1 cellular context compared by ENCODE assay signal in genomic region chr12:31355747-31356107, GRCh38.
TF ChIP-seq lines count a peak whose summit lies in the region.

No MANE protein-coding gene starts in this region.

TF ChIP-seq in HepG2, 621 proteins besides CTCF, POLR2A, EP300 and RAD21 (continued from another document and continues in another):
- TF ChIP-seq STAT6 (CRISPR knock-in tag; IDR thresholded peaks at IDR 0.05; ENCODE audit: borderline replicate concordance) (no peak), HMGA1 (CRISPR knock-in tag; conservative IDR thresholded peaks at IDR 0.05) (no peak), KLF13 (CRISPR knock-in tag; IDR thresholded peaks at IDR 0.05) (no peak), TARDBP (CRISPR knock-in tag; IDR thresholded peaks at IDR 0.05) (peak; percentile 17; the same call in 1 of the 2 replicates), TCF7L2 (IDR thresholded peaks at IDR 0.05; ENCODE audit: low read depth, low read length) (no peak), YEATS4 (CRISPR knock-in tag; IDR thresholded peaks at IDR 0.05; ENCODE audit: borderline replicate concordance) (peak; percentile 4; the same call in 1 of the 2 replicates), ZNF232 (CRISPR knock-in tag; IDR thresholded peaks at IDR 0.05; ENCODE audit: borderline replicate concordance) (no peak), ZFP36 (IDR thresholded peaks at IDR 0.05; ENCODE audit: borderline replicate concordance, low read depth, low read length, partially characterized antibody) (no peak), ZFX (CRISPR knock-in tag; IDR thresholded peaks at IDR 0.05; ENCODE audit: low read depth) (no peak), ZNF547 (CRISPR knock-in tag; IDR thresholded peaks at IDR 0.05) (no peak), TCF12 (IDR thresholded peaks at IDR 0.05) (no peak), TCF12 (CRISPR knock-in tag; IDR thresholded peaks at IDR 0.05) (no peak), TCF7 (IDR thresholded peaks at IDR 0.05; ENCODE audit: low read depth) (no peak; the same call in 1 of the 2 replicates), PRDM4 (CRISPR knock-in tag; IDR thresholded peaks at IDR 0.05; ENCODE audit: borderline replicate concordance) (no peak), SIX1 (CRISPR knock-in tag; IDR thresholded peaks at IDR 0.05; ENCODE audit: borderline replicate concordance) (no peak), DNMT1 (CRISPR knock-in tag; IDR thresholded peaks at IDR 0.05) (no peak), KDM3A (CRISPR knock-in tag; IDR thresholded peaks at IDR 0.05; ENCODE audit: low read depth) (no peak), MEIS2 (CRISPR knock-in tag; IDR thresholded peaks at IDR 0.05) (no peak), KDM2A (CRISPR knock-in tag; IDR thresholded peaks at IDR 0.05; ENCODE audit: borderline replicate concordance, low read depth) (no peak), ZNF460 (CRISPR knock-in tag; IDR thresholded peaks at IDR 0.05; ENCODE audit: borderline replicate concordance) (no peak), ZSCAN5A (CRISPR knock-in tag; IDR thresholded peaks at IDR 0.05; ENCODE audit: borderline replicate concordance) (no peak), ZBTB8A (CRISPR knock-in tag; IDR thresholded peaks at IDR 0.05; ENCODE audit: borderline replicate concordance, low read depth) (no peak), CENPX (CRISPR knock-in tag; IDR thresholded peaks at IDR 0.05) (no peak), CHD4 (IDR thresholded peaks at IDR 0.05; ENCODE audit: borderline replicate concordance, low read length) (no peak), ATM (IDR thresholded peaks at IDR 0.05; ENCODE audit: borderline replicate concordance) (no peak), PHF5A (CRISPR knock-in tag; IDR thresholded peaks at IDR 0.05; ENCODE audit: low read depth, unreplicated experiment) (peak; percentile 2), MLX (CRISPR knock-in tag; IDR thresholded peaks at IDR 0.05) (no peak), ZNF556 (CRISPR knock-in tag; IDR thresholded peaks at IDR 0.05; ENCODE audit: borderline replicate concordance) (no peak), JARID2 (CRISPR knock-in tag; IDR thresholded peaks at IDR 0.05; ENCODE audit: insufficient replicate concordance) (no peak), TEAD2 (CRISPR knock-in tag; IDR thresholded peaks at IDR 0.05) (no peak), ZNF546 (CRISPR knock-in tag; conservative IDR thresholded peaks at IDR 0.05) (no peak), ZNF281 (CRISPR knock-in tag; IDR thresholded peaks at IDR 0.05; ENCODE audit: borderline replicate concordance) (no peak), TRAFD1 (CRISPR knock-in tag; IDR thresholded peaks at IDR 0.05; ENCODE audit: borderline replicate concordance) (no peak), ZNF382 (CRISPR knock-in tag; IDR thresholded peaks at IDR 0.05; ENCODE audit: borderline replicate concordance) (no peak), MIXL1 (CRISPR knock-in tag; IDR thresholded peaks at IDR 0.05) (0 out of 2 replicates have a peak, but pooled peaks have one; percentile 3)
- TF ChIP-seq, protein P1, sequence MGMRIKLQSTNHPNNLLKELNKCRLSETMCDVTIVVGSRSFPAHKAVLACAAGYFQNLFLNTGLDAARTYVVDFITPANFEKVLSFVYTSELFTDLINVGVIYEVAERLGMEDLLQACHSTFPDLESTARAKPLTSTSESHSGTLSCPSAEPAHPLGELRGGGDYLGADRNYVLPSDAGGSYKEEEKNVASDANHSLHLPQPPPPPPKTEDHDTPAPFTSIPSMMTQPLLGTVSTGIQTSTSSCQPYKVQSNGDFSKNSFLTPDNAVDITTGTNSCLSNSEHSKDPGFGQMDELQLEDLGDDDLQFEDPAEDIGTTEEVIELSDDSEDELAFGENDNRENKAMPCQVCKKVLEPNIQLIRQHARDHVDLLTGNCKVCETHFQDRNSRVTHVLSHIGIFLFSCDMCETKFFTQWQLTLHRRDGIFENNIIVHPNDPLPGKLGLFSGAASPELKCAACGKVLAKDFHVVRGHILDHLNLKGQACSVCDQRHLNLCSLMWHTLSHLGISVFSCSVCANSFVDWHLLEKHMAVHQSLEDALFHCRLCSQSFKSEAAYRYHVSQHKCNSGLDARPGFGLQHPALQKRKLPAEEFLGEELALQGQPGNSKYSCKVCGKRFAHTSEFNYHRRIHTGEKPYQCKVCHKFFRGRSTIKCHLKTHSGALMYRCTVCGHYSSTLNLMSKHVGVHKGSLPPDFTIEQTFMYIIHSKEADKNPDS (CRISPR knock-in tag; IDR thresholded peaks at IDR 0.05) = no peak
- TF ChIP-seq, protein P2, sequence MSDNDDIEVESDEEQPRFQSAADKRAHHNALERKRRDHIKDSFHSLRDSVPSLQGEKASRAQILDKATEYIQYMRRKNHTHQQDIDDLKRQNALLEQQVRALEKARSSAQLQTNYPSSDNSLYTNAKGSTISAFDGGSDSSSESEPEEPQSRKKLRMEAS (IDR thresholded peaks at IDR 0.05) = 0 out of 2 replicates have a peak, but pooled peaks have one; percentile 3
- TF ChIP-seq, protein P3, sequence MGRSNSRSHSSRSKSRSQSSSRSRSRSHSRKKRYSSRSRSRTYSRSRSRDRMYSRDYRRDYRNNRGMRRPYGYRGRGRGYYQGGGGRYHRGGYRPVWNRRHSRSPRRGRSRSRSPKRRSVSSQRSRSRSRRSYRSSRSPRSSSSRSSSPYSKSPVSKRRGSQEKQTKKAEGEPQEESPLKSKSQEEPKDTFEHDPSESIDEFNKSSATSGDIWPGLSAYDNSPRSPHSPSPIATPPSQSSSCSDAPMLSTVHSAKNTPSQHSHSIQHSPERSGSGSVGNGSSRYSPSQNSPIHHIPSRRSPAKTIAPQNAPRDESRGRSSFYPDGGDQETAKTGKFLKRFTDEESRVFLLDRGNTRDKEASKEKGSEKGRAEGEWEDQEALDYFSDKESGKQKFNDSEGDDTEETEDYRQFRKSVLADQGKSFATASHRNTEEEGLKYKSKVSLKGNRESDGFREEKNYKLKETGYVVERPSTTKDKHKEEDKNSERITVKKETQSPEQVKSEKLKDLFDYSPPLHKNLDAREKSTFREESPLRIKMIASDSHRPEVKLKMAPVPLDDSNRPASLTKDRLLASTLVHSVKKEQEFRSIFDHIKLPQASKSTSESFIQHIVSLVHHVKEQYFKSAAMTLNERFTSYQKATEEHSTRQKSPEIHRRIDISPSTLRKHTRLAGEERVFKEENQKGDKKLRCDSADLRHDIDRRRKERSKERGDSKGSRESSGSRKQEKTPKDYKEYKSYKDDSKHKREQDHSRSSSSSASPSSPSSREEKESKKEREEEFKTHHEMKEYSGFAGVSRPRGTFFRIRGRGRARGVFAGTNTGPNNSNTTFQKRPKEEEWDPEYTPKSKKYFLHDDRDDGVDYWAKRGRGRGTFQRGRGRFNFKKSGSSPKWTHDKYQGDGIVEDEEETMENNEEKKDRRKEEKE (IDR thresholded peaks at IDR 0.05) = no peak
- TF ChIP-seq, protein P4, sequence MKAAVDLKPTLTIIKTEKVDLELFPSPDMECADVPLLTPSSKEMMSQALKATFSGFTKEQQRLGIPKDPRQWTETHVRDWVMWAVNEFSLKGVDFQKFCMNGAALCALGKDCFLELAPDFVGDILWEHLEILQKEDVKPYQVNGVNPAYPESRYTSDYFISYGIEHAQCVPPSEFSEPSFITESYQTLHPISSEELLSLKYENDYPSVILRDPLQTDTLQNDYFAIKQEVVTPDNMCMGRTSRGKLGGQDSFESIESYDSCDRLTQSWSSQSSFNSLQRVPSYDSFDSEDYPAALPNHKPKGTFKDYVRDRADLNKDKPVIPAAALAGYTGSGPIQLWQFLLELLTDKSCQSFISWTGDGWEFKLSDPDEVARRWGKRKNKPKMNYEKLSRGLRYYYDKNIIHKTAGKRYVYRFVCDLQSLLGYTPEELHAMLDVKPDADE (CRISPR knock-in tag; IDR thresholded peaks at IDR 0.05) = no peak
- TF ChIP-seq, protein P5, sequence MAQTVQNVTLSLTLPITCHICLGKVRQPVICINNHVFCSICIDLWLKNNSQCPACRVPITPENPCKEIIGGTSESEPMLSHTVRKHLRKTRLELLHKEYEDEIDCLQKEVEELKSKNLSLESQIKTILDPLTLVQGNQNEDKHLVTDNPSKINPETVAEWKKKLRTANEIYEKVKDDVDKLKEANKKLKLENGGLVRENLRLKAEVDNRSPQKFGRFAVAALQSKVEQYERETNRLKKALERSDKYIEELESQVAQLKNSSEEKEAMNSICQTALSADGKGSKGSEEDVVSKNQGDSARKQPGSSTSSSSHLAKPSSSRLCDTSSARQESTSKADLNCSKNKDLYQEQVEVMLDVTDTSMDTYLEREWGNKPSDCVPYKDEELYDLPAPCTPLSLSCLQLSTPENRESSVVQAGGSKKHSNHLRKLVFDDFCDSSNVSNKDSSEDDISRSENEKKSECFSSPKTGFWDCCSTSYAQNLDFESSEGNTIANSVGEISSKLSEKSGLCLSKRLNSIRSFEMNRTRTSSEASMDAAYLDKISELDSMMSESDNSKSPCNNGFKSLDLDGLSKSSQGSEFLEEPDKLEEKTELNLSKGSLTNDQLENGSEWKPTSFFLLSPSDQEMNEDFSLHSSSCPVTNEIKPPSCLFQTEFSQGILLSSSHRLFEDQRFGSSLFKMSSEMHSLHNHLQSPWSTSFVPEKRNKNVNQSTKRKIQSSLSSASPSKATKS (CRISPR knock-in tag; IDR thresholded peaks at IDR 0.05) = no peak
